Comparison of ENCODE assay signal across 9 cellular contexts in the genomic region with DNA sequence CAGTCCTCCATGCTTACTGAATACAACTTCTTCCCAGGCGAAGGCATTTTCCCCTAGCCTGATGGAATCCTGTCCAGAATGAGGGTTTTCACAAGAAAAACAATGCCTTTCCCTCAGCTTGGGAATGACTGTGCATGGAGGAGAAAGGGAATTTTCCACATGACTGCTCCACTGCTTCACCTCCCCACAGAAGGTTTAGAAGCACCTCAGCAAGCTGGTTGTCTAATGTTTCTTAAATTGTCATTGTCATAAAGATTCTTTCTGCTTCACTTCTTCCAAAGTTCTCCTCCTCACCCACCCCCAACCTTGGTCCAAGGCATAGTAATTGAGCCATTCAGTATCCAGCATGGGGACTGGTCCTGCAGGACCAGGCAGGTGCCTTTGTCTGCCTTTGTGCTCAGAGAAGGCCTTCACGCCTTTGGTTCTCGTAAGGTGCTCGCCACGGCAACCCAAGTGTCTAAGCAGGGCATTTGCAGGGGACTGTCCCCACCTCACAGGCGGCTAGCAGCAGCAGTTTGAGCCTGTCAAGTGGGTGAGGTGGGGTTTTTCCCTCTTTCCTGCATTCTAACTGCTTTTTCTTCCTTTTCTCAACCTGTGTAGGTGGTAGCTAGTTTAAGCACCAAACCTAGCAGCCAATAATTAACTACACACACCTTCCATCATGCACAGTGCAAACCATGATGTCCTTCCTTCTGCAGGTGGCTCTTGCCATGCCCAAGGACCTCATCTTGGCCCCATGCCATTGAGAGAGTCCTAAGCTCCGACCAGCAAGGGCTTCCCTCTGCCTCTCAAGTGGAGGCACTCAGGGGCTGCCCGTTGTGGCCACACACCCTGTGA.
DNase-seq lines count a peak whose midpoint lies in the region; ATAC-seq, FAIRE-seq and TF ChIP-seq lines count a peak whose summit lies in the region.
"Had no signal": no experiment of that assay in that cellular context is flagged by ENCODE, and none has a peak within 500 bp of the region (broad histone marks: within the 10 kb centered on the region; RNA-seq: fewer than 3 reads in every experiment).

No MANE protein-coding gene starts in this region.

- TF ChIP-seq EP300 in K562 (IDR thresholded peaks at IDR 0.05; ENCODE audit: low read length), result no peak

- no peak overlapping the region for H3K4me3 Mint-ChIP-seq in activated naive CD4-positive, alpha-beta T cell treated with anti-CD3 and anti-CD28 coated beads for 36 hours
- H3K4me3 Mint-ChIP-seq: central memory CD8-positive, alpha-beta T cell had no signal

- H3K27ac ChIP-seq in K562 (ENCODE audit: extremely low read depth, low read depth, low read length), result no peak overlapping the region
- no peak overlapping the region for H3K27ac ChIP-seq in foreskin keratinocyte

- no peak overlapping the region for H3K27ac Mint-ChIP-seq in activated naive CD4-positive, alpha-beta T cell treated with anti-CD3 and anti-CD28 coated beads for 36 hours

- H3K9ac ChIP-seq in K562 (ENCODE audit: insufficient read depth in 1 of 2, low read depth in 2 of 2, low read length in 2 of 2), result no peak overlapping the region

- in situ Hi-C loops in K562 (cut with MboI), result no loop called here
- in situ Hi-C loops in HAP-1 (cut with MboI; ENCODE audit: low sequenced_read_pairs), result no loop called here

- H3K9me3 Mint-ChIP-seq in activated naive CD4-positive, alpha-beta T cell treated with anti-CD3 and anti-CD28 coated beads for 36 hours, result peaks cover 5% of the 10 kb centered on the region

- BruUV-seq in K562 (replicated peaks; lab: Mats Ljungman, UMichigan), result no TSS peak

- intact Hi-C loops in activated naive CD4-positive, alpha-beta T cell treated with anti-CD3 and anti-CD28 coated beads for 36 hours (cut with micrococcal nuclease), result loop anchor here (2.0 kb wide), 2 partner anchors 62 to 250 kb away; no protein-coding TSS in a partner anchor
- intact Hi-C loops in K562 (cut with micrococcal nuclease) (no loop called here), sciatic nerve (cut with DNase I) (no loop called here)

- WGBS in K562 (ENCODE audit: insufficient coverage, low coverage, missing lambda C conversion rate), result 0% methylated on average over 7 of the region's 8 CpGs

- no peak overlapping the region for H2AFZ ChIP-seq in K562 (ENCODE audit: low read depth, low read length)

- no peaks in the 10 kb centered on the region for H3K9me3 ChIP-seq in K562 (replicated peaks; ENCODE audit: control insufficient read depth, insufficient read depth, low read depth, low read length)
- no peaks in the 10 kb centered on the region for H3K9me3 ChIP-seq in HAP-1

- POLR2A ChIA-PET in K562 (lab: Yijun Ruan, JAX), result no interaction called here

- peaks cover 30% of the 10 kb centered on the region for H3K4me1 Mint-ChIP-seq in activated naive CD4-positive, alpha-beta T cell treated with anti-CD3 and anti-CD28 coated beads for 36 hours (ENCODE audit: low read depth)

- H3K36me3 Mint-ChIP-seq in activated naive CD4-positive, alpha-beta T cell treated with anti-CD3 and anti-CD28 coated beads for 36 hours (ENCODE audit: low read depth), result peaks cover 5% of the 10 kb centered on the region

- peak; percentile 80 for DNase-seq in activated naive CD4-positive, alpha-beta T cell treated with anti-CD3 and anti-CD28 coated beads for 36 hours
- DNase-seq in activated naive CD4-positive, alpha-beta T cell (lab: John Stamatoyannopoulos, UW), result no peak
- DNase-seq in K562 (ENCODE audit: extremely low read depth in 1 of 4, low spot score in 3 of 4), result no peak
- no peak for DNase-seq in sciatic nerve (ENCODE audit: low spot score)
- no peak for DNase-seq in HAP-1 (ENCODE audit: low spot score in 2 of 2)
- no peak for DNase-seq in COR-L47 (lab: John Stamatoyannopoulos, UW)
- DNase-seq in foreskin keratinocyte, result no peak

- no peak overlapping the region for H3K4me2 ChIP-seq in K562 (ENCODE audit: insufficient read depth, low read length)

- TF ChIP-seq POLR2A in K562 (conservative IDR thresholded peaks at IDR 0.05), result no peak

- H3K4me3 ChIP-seq in K562 (no peak overlapping the region), HAP-1 (no peak overlapping the region)

- ATAC-seq in HG03066 (IDR thresholded peaks at IDR 0.05; ENCODE audit: low read depth, unreplicated experiment) (peak; percentile 58), K562 (no peak), sciatic nerve (no peak), foreskin keratinocyte (no peak)

- TF ChIP-seq CTCF in K562 (IDR thresholded peaks at IDR 0.05 in 2 of 3, conservative IDR thresholded peaks at IDR 0.05 in 1 of 3; ENCODE audit: insufficient read depth in 2 of 3, low read depth in 1 of 3, low read length in 3 of 3) (no peak), foreskin keratinocyte (conservative IDR thresholded peaks at IDR 0.05) (no peak)

- H4K20me1 ChIP-seq in K562 (replicated peaks; ENCODE audit: control insufficient read depth, insufficient read depth, low read length), result no peaks in the 10 kb centered on the region

- H3K36me3 ChIP-seq in K562 (ENCODE audit: control insufficient read depth, insufficient read depth, low read length) (no peaks in the 10 kb centered on the region), HAP-1 (replicated peaks) (no peaks in the 10 kb centered on the region)

- H3K4me1 ChIP-seq in K562 (replicated peaks in 1 of 2; ENCODE audit: control insufficient read depth in 2 of 2, insufficient read depth in 2 of 2, low read length in 2 of 2) (no peaks in the 10 kb centered on the region), HAP-1 (no peaks in the 10 kb centered on the region), foreskin keratinocyte (no peaks in the 10 kb centered on the region)

- FAIRE-seq in K562 (lab: Jason Lieb, UNC), result no peak

- H3K9me1 ChIP-seq in K562 (ENCODE audit: control insufficient read depth, insufficient read depth, low read length), result no peaks in the 10 kb centered on the region

- TF ChIP-seq RAD21 in K562 (CRISPR knock-in tag; conservative IDR thresholded peaks at IDR 0.05 in 1 of 2, IDR thresholded peaks at IDR 0.05 in 1 of 2), result no peak

- H3K27me3 ChIP-seq in K562 (ENCODE audit: control insufficient read depth in 2 of 2, insufficient read depth in 2 of 2, low read length in 2 of 2) (peaks cover 8 to 43% of the 10 kb centered on the region in 2 experiments; a peak in 4 of 5 replicates), HAP-1 (ENCODE audit: low read depth) (no peaks in the 10 kb centered on the region), foreskin keratinocyte (peaks cover 53% of the 10 kb centered on the region)

- H3K27me3 Mint-ChIP-seq in activated naive CD4-positive, alpha-beta T cell treated with anti-CD3 and anti-CD28 coated beads for 36 hours (ENCODE audit: low read depth), result peaks cover 30% of the 10 kb centered on the region

- no peaks in the 10 kb centered on the region for H3K79me2 ChIP-seq in K562 (ENCODE audit: control insufficient read depth, insufficient read depth, low read length)

- CTCF ChIA-PET in activated naive CD4-positive, alpha-beta T cell treated with anti-CD3 and anti-CD28 coated beads for 36 hours (lab: Charles Lee), result interaction anchor here (0.7 kb wide), 1 partner anchor 191 kb away, joined by 3 read pairs; no protein-coding TSS in a partner anchor
- CTCF ChIA-PET in K562 (lab: Yijun Ruan, JAX; ENCODE audit: low intra/inter-chr PET ratio), result no interaction called here

TF ChIP-seq in K562, 482 proteins besides CTCF, POLR2A, EP300 and RAD21:
- TF ChIP-seq NFIC (IDR thresholded peaks at IDR 0.05), result peak; percentile 27; the same call in 1 of the 2 replicates
- TF ChIP-seq ZNF431 (CRISPR knock-in tag; IDR thresholded peaks at IDR 0.05), result no peak
- no peak for TF ChIP-seq MLLT1 (IDR thresholded peaks at IDR 0.05)
- TF ChIP-seq, protein P1, sequence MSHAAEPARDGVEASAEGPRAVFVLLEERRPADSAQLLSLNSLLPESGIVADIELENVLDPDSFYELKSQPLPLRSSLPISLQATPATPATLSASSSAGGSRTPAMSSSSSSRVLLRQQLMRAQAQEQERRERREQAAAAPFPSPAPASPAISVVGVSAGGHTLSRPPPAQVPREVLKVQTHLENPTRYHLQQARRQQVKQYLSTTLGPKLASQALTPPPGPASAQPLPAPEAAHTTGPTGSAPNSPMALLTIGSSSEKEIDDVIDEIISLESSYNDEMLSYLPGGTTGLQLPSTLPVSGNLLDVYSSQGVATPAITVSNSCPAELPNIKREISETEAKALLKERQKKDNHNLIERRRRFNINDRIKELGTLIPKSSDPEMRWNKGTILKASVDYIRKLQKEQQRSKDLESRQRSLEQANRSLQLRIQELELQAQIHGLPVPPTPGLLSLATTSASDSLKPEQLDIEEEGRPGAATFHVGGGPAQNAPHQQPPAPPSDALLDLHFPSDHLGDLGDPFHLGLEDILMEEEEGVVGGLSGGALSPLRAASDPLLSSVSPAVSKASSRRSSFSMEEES (CRISPR knock-in tag; IDR thresholded peaks at IDR 0.05), result no peak
